ENCODE assay signal across 20 cellular contexts in the genomic region with DNA sequence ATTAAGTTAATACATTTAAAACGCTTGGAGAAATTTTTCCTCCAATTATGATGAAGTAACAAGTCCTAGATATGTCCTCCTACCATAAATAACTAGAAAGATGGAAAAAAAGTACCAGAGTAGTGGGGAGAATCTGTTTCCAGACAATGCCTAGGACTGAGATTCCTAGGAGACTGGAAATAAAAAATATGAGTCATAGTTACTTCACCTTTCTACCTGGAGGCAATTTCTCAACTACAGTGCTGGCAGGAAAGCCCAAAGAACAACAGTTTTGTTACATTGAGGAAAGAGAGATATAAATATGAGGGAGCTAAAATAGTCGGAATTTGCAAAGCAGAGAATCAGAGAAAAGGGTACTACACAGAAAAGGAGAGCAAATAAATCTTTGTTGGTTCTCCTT.
"Had no signal": no experiment of that assay in that cellular context is flagged by ENCODE, and none has a peak within 500 bp of the region (broad histone marks: within the 10 kb centered on the region; RNA-seq: fewer than 3 reads in every experiment).

No MANE protein-coding gene starts in this region.

- H3K4me3 Mint-ChIP-seq: immature natural killer cell; naive thymus-derived CD4-positive, alpha-beta T cell; nephron progenitor cell; stimulated activated effector memory CD8-positive, alpha-beta T cell treated with anti-CD3 and anti-CD28 coated beads, Interleukin-12 subunit alpha, Interleukin-12 subunit beta, amount 100 ng/mL, for 72 hours; type B pancreatic cell had no signal

- H3K9me3 ChIP-seq: prostate gland, right lobe of liver, thyroid gland had no signal

- DNase-seq: dorsolateral prefrontal cortex; effector CD8-positive, alpha-beta T cell; esophagus squamous epithelium; foreskin fibroblast; immature natural killer cell; kidney; naive thymus-derived CD4-positive, alpha-beta T cell; nephron progenitor cell; retina; right lobe of liver; stimulated activated CD4-positive, alpha-beta T cell treated with anti-CD3 and anti-CD28 coated beads, Interleukin-4, amount 100 ng/mL, for 1 hour; stimulated activated CD8-positive, alpha-beta memory T cell treated with anti-CD3 and anti-CD28 coated beads, Interleukin-4, amount 100 ng/mL, for 48 hours; stimulated activated naive CD8-positive, alpha-beta T cell treated with anti-CD3 and anti-CD28 coated beads, Interleukin-15, Interleukin-2, amounts not matched to agents 100 U/mL and 50 U/mL, for 24 hours; thyroid gland had no signal

- H3K27ac ChIP-seq: coronary artery, dorsolateral prefrontal cortex, parathyroid adenoma, prostate gland, right lobe of liver, suprapubic skin, thyroid gland had no signal

- H3K36me3 Mint-ChIP-seq: naive thymus-derived CD4-positive, alpha-beta T cell; stimulated activated effector memory CD8-positive, alpha-beta T cell treated with anti-CD3 and anti-CD28 coated beads, Interleukin-12 subunit alpha, Interleukin-12 subunit beta, amount 100 ng/mL, for 72 hours; type B pancreatic cell had no signal

- H3K4me1 ChIP-seq: parathyroid adenoma, prostate gland, right lobe of liver, suprapubic skin, thyroid gland had no signal

- H3K27me3 ChIP-seq: dorsolateral prefrontal cortex, esophagus squamous epithelium, right lobe of liver, suprapubic skin, thyroid gland had no signal

- H3K27me3 Mint-ChIP-seq: naive thymus-derived CD4-positive, alpha-beta T cell; type B pancreatic cell had no signal

- H3K4me1 Mint-ChIP-seq: immature natural killer cell; naive thymus-derived CD4-positive, alpha-beta T cell; stimulated activated effector memory CD8-positive, alpha-beta T cell treated with anti-CD3 and anti-CD28 coated beads, Interleukin-12 subunit alpha, Interleukin-12 subunit beta, amount 100 ng/mL, for 72 hours had no signal

- H3K36me3 ChIP-seq: esophagus squamous epithelium, prostate gland, right lobe of liver, suprapubic skin, thyroid gland had no signal

- H3K4me3 ChIP-seq: coronary artery, dorsolateral prefrontal cortex, esophagus squamous epithelium, prostate gland, right lobe of liver, suprapubic skin, thyroid gland had no signal

- H3K27ac Mint-ChIP-seq: immature natural killer cell; naive thymus-derived CD4-positive, alpha-beta T cell; nephron progenitor cell; stimulated activated effector memory CD8-positive, alpha-beta T cell treated with anti-CD3 and anti-CD28 coated beads, Interleukin-12 subunit alpha, Interleukin-12 subunit beta, amount 100 ng/mL, for 72 hours; type B pancreatic cell had no signal
